Comparison of ENCODE assay signal across 15 cellular contexts in genomic region chr10:104391969-104392296, GRCh38. TPM values are rescaled to one million over a fixed set of nuclear protein-coding genes. Genes with fewer than 3 reads are reported as not detected.
DNase-seq lines count a peak whose midpoint lies in the region; ATAC-seq and TF ChIP-seq lines count a peak whose summit lies in the region.
"Had no signal": no experiment of that assay in that cellular context is flagged by ENCODE, and none has a peak within 500 bp of the region (broad histone marks: within the 10 kb centered on the region; RNA-seq: fewer than 3 reads in every experiment).

No MANE protein-coding gene starts in this region.

- H3K36me3 Mint-ChIP-seq in GM23338 (ENCODE audit: low read depth) (no peaks in the 10 kb centered on the region), type B pancreatic cell (no peaks in the 10 kb centered on the region)
- H3K36me3 Mint-ChIP-seq: CD14-positive monocyte; CD4-positive, alpha-beta memory T cell had no signal

- CTCF ChIA-PET in SK-N-SH (lab: Yijun Ruan, JAX), result interaction anchor here (0.6 to 5.7 kb wide), 6 partner anchors 12 to 1261 kb away, joined by 3 to 38 read pairs (median 3); no protein-coding TSS in a partner anchor

- H3K27ac Mint-ChIP-seq in GM23338 (peak overlapping the region; percentile 62; the same call in 1 of the 2 replicates), type B pancreatic cell (peak overlapping the region; percentile 26)
- H3K27ac Mint-ChIP-seq: CD4-positive, alpha-beta memory T cell; H9 had no signal

- TF ChIP-seq CTCF in SK-N-SH (IDR thresholded peaks at IDR 0.05), result no peak
- no peak for TF ChIP-seq CTCF in GM23338 (conservative IDR thresholded peaks at IDR 0.05; ENCODE audit: low read depth in 2 of 2)
- no peak for TF ChIP-seq CTCF in type B pancreatic cell (conservative IDR thresholded peaks at IDR 0.05)

- H4K8ac ChIP-seq in mesendoderm (ENCODE audit: low read depth, low read length), result no peak overlapping the region

- H3K56ac ChIP-seq in mesendoderm (ENCODE audit: low read length), result no peak overlapping the region

- no peak overlapping the region for H2AK5ac ChIP-seq in mesendoderm (ENCODE audit: low read length)

- no peaks in the 10 kb centered on the region for H3K79me1 ChIP-seq in mesendoderm (ENCODE audit: low read length)

- H3K4me2 ChIP-seq in SK-N-SH, result no peak overlapping the region
- H3K4me2 ChIP-seq in GM23338, result no peak overlapping the region
- H3K4me2 ChIP-seq in mesendoderm (ENCODE audit: low read length), result no peak overlapping the region
- H3K4me2 ChIP-seq: BLaER1 had no signal

- H4K20me1 ChIP-seq in SK-N-SH (ENCODE audit: insufficient read depth) (no peaks in the 10 kb centered on the region), GM23338 (replicated peaks; ENCODE audit: insufficient read depth) (no peaks in the 10 kb centered on the region)
- H4K20me1 ChIP-seq: BLaER1 had no signal

- no peaks in the 10 kb centered on the region; a peak in 2 of 4 replicates for H3K4me1 ChIP-seq in SK-N-SH (ENCODE audit: control insufficient read depth in 1 of 2, insufficient read depth in 2 of 2, low read depth in 1 of 2, low read length in 1 of 2)
- no peaks in the 10 kb centered on the region; the same call in 1 of the 2 replicates for H3K4me1 ChIP-seq in GM23338 (ENCODE audit: insufficient read depth)
- peaks cover 4% of the 10 kb centered on the region for H3K4me1 ChIP-seq in mesendoderm (ENCODE audit: control insufficient read depth, low read depth, low read length)
- H3K4me1 ChIP-seq: BLaER1 had no signal

- H3K79me2 ChIP-seq in SK-N-SH (ENCODE audit: insufficient read depth) (no peaks in the 10 kb centered on the region), GM23338 (replicated peaks; ENCODE audit: insufficient read depth) (no peaks in the 10 kb centered on the region), mesendoderm (ENCODE audit: control insufficient read depth, insufficient read depth, low read length) (no peaks in the 10 kb centered on the region)

- no peaks in the 10 kb centered on the region for H3K27me3 ChIP-seq in SK-N-SH (ENCODE audit: insufficient read depth)
- no peaks in the 10 kb centered on the region for H3K27me3 ChIP-seq in GM23338 (ENCODE audit: insufficient read depth)
- no peaks in the 10 kb centered on the region for H3K27me3 ChIP-seq in mesendoderm (ENCODE audit: insufficient read depth, low read length, poor library complexity)
- peaks cover 13% of the 10 kb centered on the region for H3K27me3 ChIP-seq in MG63
- H3K27me3 ChIP-seq: BLaER1 had no signal

- no peak overlapping the region for H3K4ac ChIP-seq in mesendoderm (ENCODE audit: low read depth, low read length)

- H3K18ac ChIP-seq in mesendoderm (ENCODE audit: low read length), result no peak overlapping the region

- H3K27ac ChIP-seq in SK-N-SH (ENCODE audit: low read depth in 2 of 2, low read length in 1 of 2), result no peak overlapping the region
- no peak overlapping the region for H3K27ac ChIP-seq in GM23338 (ENCODE audit: low read depth)
- no peak overlapping the region for H3K27ac ChIP-seq in mesendoderm (ENCODE audit: low read depth, low read length)
- H3K27ac ChIP-seq: 22Rv1, BLaER1 had no signal

- TF ChIP-seq RAD21 in SK-N-SH (IDR thresholded peaks at IDR 0.05; ENCODE audit: low read length), result no peak

- H3F3A ChIP-seq in SK-N-SH (replicated peaks; ENCODE audit: insufficient read depth) (no peaks in the 10 kb centered on the region), GM23338 (replicated peaks; ENCODE audit: low read depth) (no peaks in the 10 kb centered on the region)

- no peaks in the 10 kb centered on the region for H3K9me2 ChIP-seq in SK-N-SH
- peaks cover 3% of the 10 kb centered on the region; the same call in 1 of the 2 replicates for H3K9me2 ChIP-seq in GM23338 (ENCODE audit: insufficient read depth)

- H3K9me3 Mint-ChIP-seq in GM23338, result no peaks in the 10 kb centered on the region
- no peaks in the 10 kb centered on the region for H3K9me3 Mint-ChIP-seq in type B pancreatic cell
- H3K9me3 Mint-ChIP-seq: CD14-positive monocyte; CD4-positive, alpha-beta memory T cell; H9 had no signal

- DNase-seq in SK-N-SH, result no peak
- no peak for DNase-seq in GM23338 (ENCODE audit: low spot score)
- DNase-seq in mesendoderm, result peak; percentile 13
- no peak for DNase-seq in type B pancreatic cell (ENCODE audit: extremely low spot score, unreplicated experiment)
- no peak for DNase-seq in MG63
- DNase-seq: CD4-positive, alpha-beta memory T cell; DMS79 treated with DMSO at 0.1 percent for 48 hours; GF-D8; H9 had no signal

- H3K4me3 Mint-ChIP-seq in GM23338, result no peak overlapping the region
- H3K4me3 Mint-ChIP-seq in type B pancreatic cell, result no peak overlapping the region
- H3K4me3 Mint-ChIP-seq: H9 had no signal

- no peak overlapping the region for H2AFZ ChIP-seq in SK-N-SH (ENCODE audit: low read depth)
- no peak overlapping the region for H2AFZ ChIP-seq in GM23338

- H3K23ac ChIP-seq in mesendoderm (ENCODE audit: low read length), result no peak overlapping the region

- H3K4me3 ChIP-seq in SK-N-SH (ENCODE audit: low read depth in 2 of 2, low read length in 1 of 2) (no peak overlapping the region), GM23338 (no peak overlapping the region), mesendoderm (ENCODE audit: low read length) (no peak overlapping the region), MG63 (no peak overlapping the region)
- H3K4me3 ChIP-seq: BLaER1 had no signal

- peaks cover 16% of the 10 kb centered on the region for H3K4me1 Mint-ChIP-seq in GM23338
- H3K4me1 Mint-ChIP-seq in type B pancreatic cell (ENCODE audit: unreplicated experiment), result no peaks in the 10 kb centered on the region

- H3K27me3 Mint-ChIP-seq in GM23338 (ENCODE audit: insufficient read depth, low read depth, poor library complexity), result no peaks in the 10 kb centered on the region
- H3K27me3 Mint-ChIP-seq in type B pancreatic cell, result peaks cover 27% of the 10 kb centered on the region

- no peak overlapping the region for H4K5ac ChIP-seq in mesendoderm (ENCODE audit: low read length)

- ATAC-seq in SK-N-SH treated with all-trans-retinoic acid at 6 μM for 48 hours, result no peak
- ATAC-seq in GM23338, result no peak
- ATAC-seq in GM19467 (IDR thresholded peaks at IDR 0.05; ENCODE audit: unreplicated experiment), result no peak

- POLR2A ChIA-PET in SK-N-SH (lab: Yijun Ruan, JAX), result no interaction called here

- no peak overlapping the region for H2BK5ac ChIP-seq in mesendoderm (ENCODE audit: low read length)

- no peak for TF ChIP-seq EP300 in SK-N-SH (IDR thresholded peaks at IDR 0.05; ENCODE audit: borderline replicate concordance in 1 of 2, low read depth in 1 of 2, low read length in 1 of 2)

- H3K9ac ChIP-seq in SK-N-SH (no peak overlapping the region), mesendoderm (ENCODE audit: low read length) (no peak overlapping the region)
- H3K9ac ChIP-seq: BLaER1 had no signal

- no peaks in the 10 kb centered on the region for H3K9me3 ChIP-seq in SK-N-SH
- no peaks in the 10 kb centered on the region for H3K9me3 ChIP-seq in MG63
- H3K9me3 ChIP-seq: BLaER1 had no signal

- WGBS in SK-N-SH (ENCODE audit: low lambda C conversion rate), result 20% methylated on average over 1 of the region's 1 CpG
- WGBS in mesendoderm (ENCODE audit: extremely low coverage, insufficient coverage, low lambda C conversion rate), result no CpG with 5 or more reads among the region's 1 CpG

- no peaks in the 10 kb centered on the region for H3K36me3 ChIP-seq in SK-N-SH (replicated peaks in 1 of 2; ENCODE audit: control insufficient read depth in 1 of 2, insufficient read depth in 2 of 2, low read length in 1 of 2)
- no peaks in the 10 kb centered on the region for H3K36me3 ChIP-seq in GM23338 (ENCODE audit: insufficient read depth)
- H3K36me3 ChIP-seq in mesendoderm (ENCODE audit: control insufficient read depth, insufficient read depth, low read length), result no peaks in the 10 kb centered on the region
- H3K36me3 ChIP-seq in MG63, result no peaks in the 10 kb centered on the region
- H3K36me3 ChIP-seq: BLaER1 had no signal

- no peak overlapping the region for H2BK120ac ChIP-seq in mesendoderm (ENCODE audit: low read depth, low read length)

- H2BK15ac ChIP-seq in mesendoderm (replicated peaks; ENCODE audit: low read depth), result no peak overlapping the region

TF ChIP-seq in SK-N-SH, 30 proteins besides CTCF, POLR2A, EP300 and RAD21:
- TF ChIP-seq GATA2 (CRISPR knock-in tag; IDR thresholded peaks at IDR 0.05) (peak; percentile 56), MEF2A (IDR thresholded peaks at IDR 0.05; ENCODE audit: borderline replicate concordance, low read depth) (no peak)

TF ChIP-seq in SK-N-SH treated with all-trans-retinoic acid at 6 μM for 48 hours, 23 proteins besides CTCF, POLR2A, EP300 and RAD21 (continues in another document):
- TF ChIP-seq RARB (CRISPR knock-in tag; IDR thresholded peaks at IDR 0.05) (no peak), ZFP3 (CRISPR knock-in tag; IDR thresholded peaks at IDR 0.05) (no peak), ARNTL (CRISPR knock-in tag; IDR thresholded peaks at IDR 0.05; ENCODE audit: borderline replicate concordance, low read depth) (no peak)

TF ChIP-seq in GM23338, 12 proteins besides CTCF, POLR2A, EP300 and RAD21:
- TF ChIP-seq ZNF331 (CRISPR knock-in tag; IDR thresholded peaks at IDR 0.05; ENCODE audit: low read depth), result no peak

RNA-seq across cellular contexts. Expression of gene CFAP58, which starts 38.3 kb away (rescaled TPM):
- polyA plus RNA-seq in SK-N-SH (2012; rRNA removed) (0.38 and 0.47 TPM in 2 replicates), GM23338 (2016; fragmentation: Nextera tagmentation; extraction: Ambion mirVana) (0.24 and 0.89 TPM in 2 replicates)
- 0.52 and 0.86 TPM in 2 replicates for polyA plus RNA-seq in SK-N-SH (2012; cell fraction: cytosol; rRNA removed)
- polyA plus RNA-seq in SK-N-SH (2012; cell fraction: nucleus; rRNA removed), result 0.29 and 0.95 TPM in 2 replicates
- 0.39 and 0.63 TPM in 2 replicates for total RNA-seq in GM23338 (2014; rRNA removed; shearing (Covaris generic))
- polyA plus RNA-seq in mesendoderm (2013, experiment 1 of 2), result 1.0 TPM
- 0.85 TPM for polyA plus RNA-seq in mesendoderm (2013, experiment 2 of 2)
- 0.24 and 0.34 TPM in 2 replicates for total RNA-seq in type B pancreatic cell (ENCODE audit: low replicate concordance)
- total RNA-seq in MG63 (2014; rRNA removed; shearing (Covaris generic); ENCODE audit: low replicate concordance), result 0.05 and 0.20 TPM in 2 replicates
- total RNA-seq: Calu3; CD4-positive, alpha-beta memory T cell had no signal
- polyA plus RNA-seq: CD14-positive monocyte; CD4-positive, alpha-beta memory T cell had no signal

RNA-seq across cellular contexts. Expression of gene ITPRIP, which starts 53.7 kb away (rescaled TPM):
- 20.2 and 22.1 TPM in 2 replicates for polyA plus RNA-seq in SK-N-SH (2012; rRNA removed)
- 10.5 and 13.0 TPM in 2 replicates for polyA plus RNA-seq in SK-N-SH (2012; cell fraction: cytosol; rRNA removed)
- 23.3 and 31.4 TPM in 2 replicates for polyA plus RNA-seq in SK-N-SH (2012; cell fraction: nucleus; rRNA removed)
- total RNA-seq in GM23338 (2014; rRNA removed; shearing (Covaris generic)), result 15.2 and 15.9 TPM in 2 replicates
- polyA plus RNA-seq in GM23338 (2016; fragmentation: Nextera tagmentation; extraction: Ambion mirVana), result 6.4 and 6.9 TPM in 2 replicates
- polyA plus RNA-seq in mesendoderm (2013, experiment 1 of 2), result 22.8 TPM
- 22.4 TPM for polyA plus RNA-seq in mesendoderm (2013, experiment 2 of 2)
- total RNA-seq in type B pancreatic cell (ENCODE audit: low replicate concordance), result 8.5 and 19.9 TPM in 2 replicates
- total RNA-seq in MG63 (2014; rRNA removed; shearing (Covaris generic); ENCODE audit: low replicate concordance), result 5.6 and 15.5 TPM in 2 replicates
